In the genomic region with DNA sequence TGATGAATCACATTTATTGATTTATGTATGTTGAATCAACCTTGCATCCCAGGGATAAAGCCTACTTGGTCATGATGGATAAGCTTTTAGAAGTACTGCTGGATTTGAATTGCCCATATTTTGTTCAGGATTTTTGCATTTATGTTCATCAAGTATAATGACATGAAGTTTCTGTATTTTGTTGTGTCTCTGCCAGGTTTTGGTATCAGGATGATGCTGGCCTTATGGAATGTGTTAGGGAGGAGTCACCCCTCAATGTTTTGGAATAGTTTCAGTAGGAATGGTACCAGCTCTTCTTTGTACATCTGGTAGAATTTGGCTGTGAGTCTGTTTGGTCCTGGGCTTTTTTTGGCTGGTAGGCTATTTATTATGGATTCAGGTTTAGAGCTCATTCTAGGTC, we compare ENCODE assay signal across 23 cellular contexts.
A peak's percentile ranks its signal among the peaks of the same experiment; 100 is the strongest.
DNase-seq lines count a peak whose midpoint lies in the region; ATAC-seq lines count a peak whose summit lies in the region.
"Had no signal": no experiment of that assay in that cellular context is flagged by ENCODE, and none has a peak within 500 bp of the region (broad histone marks: within the 10 kb centered on the region; RNA-seq: fewer than 3 reads in every experiment).

No MANE protein-coding gene starts in this region.

- no peak overlapping the region for H3K27ac Mint-ChIP-seq in stimulated activated naive CD8-positive, alpha-beta T cell treated with anti-CD3 and anti-CD28 coated beads, Interleukin-15, amount 100 ng/mL, for 72 hours
- H3K27ac Mint-ChIP-seq: activated CD4-positive, alpha-beta T cell treated with anti-CD3 and anti-CD28 coated beads, Interleukin-2, amount 10 ng/mL, durations not matched to agents 24 days and 14 days; activated T-cell treated with anti-CD3 and anti-CD28 coated beads, Interleukin-2, amount 50 U/mL, for 72 hours had no signal

- peak; percentile 33 for DNase-seq in DMS53 (lab: John Stamatoyannopoulos, UW)
- DNase-seq in DMS53 treated with DMSO at 0.1 percent for 48 hours (lab: John Stamatoyannopoulos, UW; ENCODE audit: unreplicated experiment): no peak
- peak; percentile 11 for DNase-seq in M059J (ENCODE audit: low read depth)
- DNase-seq in amniotic epithelial cell (ENCODE audit: low read depth): peak; percentile 44
- peak; percentile 2 for DNase-seq in pons (ENCODE audit: low spot score)
- DNase-seq in stimulated activated naive CD8-positive, alpha-beta T cell treated with anti-CD3 and anti-CD28 coated beads, Interleukin-15, amount 100 ng/mL, for 72 hours: no peak
- DNase-seq in DMS 273 (lab: John Stamatoyannopoulos, UW; ENCODE audit: unreplicated experiment): no peak
- DNase-seq: activated CD4-positive, alpha-beta T cell treated with anti-CD3 and anti-CD28 coated beads, Interleukin-2, amount 10 ng/mL, durations not matched to agents 24 days and 14 days; activated naive CD4-positive, alpha-beta T cell treated with anti-CD3 and anti-CD28 coated beads, Interleukin-2, amount 50 U/mL, for 16 hours; activated T-cell treated with anti-CD3 and anti-CD28 coated beads, Interleukin-2, amount 50 U/mL, for 72 hours; CD8-positive, alpha-beta memory T cell; dermis blood vessel endothelial cell; HCEC 1CT; heart right ventricle; Karpas-422; NCI-H1048; NCI-H1694 treated with DMSO at 0.1 percent for 48 hours; NCI-H2171; stimulated activated CD4-positive, alpha-beta T cell treated with anti-CD3 and anti-CD28 coated beads, Interleukin-15, amount 100 ng/mL, for 24 hours; trophoblast cell; WERI-Rb-1 had no signal

- no peaks in the 10 kb centered on the region for H3K4me1 Mint-ChIP-seq in stimulated activated naive CD8-positive, alpha-beta T cell treated with anti-CD3 and anti-CD28 coated beads, Interleukin-15, amount 100 ng/mL, for 72 hours
- H3K4me1 Mint-ChIP-seq: activated CD4-positive, alpha-beta T cell treated with anti-CD3 and anti-CD28 coated beads, Interleukin-2, amount 10 ng/mL, durations not matched to agents 24 days and 14 days; CD8-positive, alpha-beta memory T cell; central memory CD8-positive, alpha-beta T cell had no signal

- no peaks in the 10 kb centered on the region for H3K9me3 Mint-ChIP-seq in stimulated activated naive CD8-positive, alpha-beta T cell treated with anti-CD3 and anti-CD28 coated beads, Interleukin-15, amount 100 ng/mL, for 72 hours
- H3K9me3 Mint-ChIP-seq: activated CD4-positive, alpha-beta T cell treated with anti-CD3 and anti-CD28 coated beads, Interleukin-2, amount 10 ng/mL, durations not matched to agents 24 days and 14 days; activated T-cell treated with anti-CD3 and anti-CD28 coated beads, Interleukin-2, amount 50 U/mL, for 72 hours; CD8-positive, alpha-beta memory T cell had no signal

- no peak overlapping the region for H3K4me3 Mint-ChIP-seq in stimulated activated naive CD8-positive, alpha-beta T cell treated with anti-CD3 and anti-CD28 coated beads, Interleukin-15, amount 100 ng/mL, for 72 hours
- H3K4me3 Mint-ChIP-seq: activated CD4-positive, alpha-beta T cell treated with anti-CD3 and anti-CD28 coated beads, Interleukin-2, amount 10 ng/mL, durations not matched to agents 24 days and 14 days; activated T-cell treated with anti-CD3 and anti-CD28 coated beads, Interleukin-2, amount 50 U/mL, for 72 hours; CD8-positive, alpha-beta memory T cell; central memory CD8-positive, alpha-beta T cell had no signal

- H3K27me3 Mint-ChIP-seq in stimulated activated naive CD8-positive, alpha-beta T cell treated with anti-CD3 and anti-CD28 coated beads, Interleukin-15, amount 100 ng/mL, for 72 hours: no peaks in the 10 kb centered on the region
- H3K27me3 Mint-ChIP-seq: activated CD4-positive, alpha-beta T cell treated with anti-CD3 and anti-CD28 coated beads, Interleukin-2, amount 10 ng/mL, durations not matched to agents 24 days and 14 days; CD8-positive, alpha-beta memory T cell; central memory CD8-positive, alpha-beta T cell had no signal

- ATAC-seq in HG03159 (IDR thresholded peaks at IDR 0.05; ENCODE audit: unreplicated experiment): no peak
- ATAC-seq in stimulated activated naive CD8-positive, alpha-beta T cell treated with anti-CD3 and anti-CD28 coated beads, Interleukin-15, amount 100 ng/mL, for 72 hours: no peak
- ATAC-seq: activated T-cell treated with anti-CD3 and anti-CD28 coated beads, Interleukin-2, amount 50 U/mL, for 72 hours had no signal

Comparison
In these comparisons a context has a peak if more than half of its experiments do, and no peak if none do; other contexts are left out.
1. DNase-seq: peak in DMS53 (single experiment), M059J (single experiment), amniotic epithelial cell (single experiment) and pons (single experiment); none in DMS53 treated with DMSO at 0.1 percent for 48 hours (single experiment), stimulated activated naive CD8-positive, alpha-beta T cell treated with anti-CD3 and anti-CD28 coated beads, Interleukin-15, amount 100 ng/mL, for 72 hours (0 of 2) and DMS 273 (single experiment).